Comparison of ENCODE assay signal across 27 cellular contexts in genomic region chr5:10416868-10417267, GRCh38. TPM values are rescaled to one million over a fixed set of nuclear protein-coding genes. Genes with fewer than 3 reads are reported as not detected.
"Had no signal": no experiment of that assay in that cellular context is flagged by ENCODE, and none has a peak within 500 bp of the region (broad histone marks: within the 10 kb centered on the region; RNA-seq: fewer than 3 reads in every experiment).

No MANE protein-coding gene starts in this region.

- H3K27ac Mint-ChIP-seq: activated CD4-positive, alpha-beta memory T cell treated with anti-CD3 and anti-CD28 coated beads for 36 hours; activated CD4-positive, alpha-beta T cell treated with anti-CD3 and anti-CD28 coated beads for 36 hours; activated CD4-positive, alpha-beta T cell treated with anti-CD3 and anti-CD28 coated beads, Interleukin-2, amount 10 ng/mL, durations not matched to agents 24 days and 14 days; activated CD8-positive, alpha-beta memory T cell treated with anti-CD3 and anti-CD28 coated beads, Interleukin-2, amount 10 ng/mL, durations not matched to agents 7 days and 5 days; activated CD8-positive, alpha-beta T cell treated with anti-CD3 and anti-CD28 coated beads, Interleukin-2, amount 10 ng/mL, durations not matched to agents 7 days and 5 days; activated naive CD8-positive, alpha-beta T cell; activated T-helper 17 cell treated with anti-CD3 and anti-CD28 coated beads, Interleukin-2, amount 50 U/mL, for 72 hours had no signal

- ATAC-seq: activated CD4-positive, alpha-beta T cell treated with anti-CD3 and anti-CD28 coated beads for 36 hours; activated CD8-positive, alpha-beta memory T cell treated with anti-CD3 and anti-CD28 coated beads, Interleukin-2, amount 10 ng/mL, durations not matched to agents 7 days and 5 days; activated CD8-positive, alpha-beta T cell treated with anti-CD3 and anti-CD28 coated beads, Interleukin-2, amount 10 ng/mL, durations not matched to agents 7 days and 5 days; activated T-helper 17 cell treated with anti-CD3 and anti-CD28 coated beads, Interleukin-2, amount 50 U/mL, for 72 hours; esophagus mucosa; SK-N-SH treated with all-trans-retinoic acid at 6 μM for 48 hours had no signal

- FAIRE-seq: bronchial epithelial cell, colon had no signal

- H3K27me3 Mint-ChIP-seq: activated CD4-positive, alpha-beta memory T cell treated with anti-CD3 and anti-CD28 coated beads for 36 hours; activated CD4-positive, alpha-beta T cell treated with anti-CD3 and anti-CD28 coated beads for 36 hours; activated CD4-positive, alpha-beta T cell treated with anti-CD3 and anti-CD28 coated beads, Interleukin-2, amount 10 ng/mL, durations not matched to agents 24 days and 14 days; activated CD8-positive, alpha-beta memory T cell treated with anti-CD3 and anti-CD28 coated beads, Interleukin-2, amount 10 ng/mL, durations not matched to agents 7 days and 5 days; activated naive CD8-positive, alpha-beta T cell; activated T-helper 17 cell treated with anti-CD3 and anti-CD28 coated beads, Interleukin-2, amount 50 U/mL, for 72 hours had no signal

- H3K27me3 ChIP-seq: ascending aorta, brain microvascular endothelial cell had no signal

- H3K27ac ChIP-seq: ascending aorta, brain microvascular endothelial cell had no signal

- H3K9me3 Mint-ChIP-seq: activated CD4-positive, alpha-beta memory T cell treated with anti-CD3 and anti-CD28 coated beads for 36 hours; activated CD4-positive, alpha-beta T cell treated with anti-CD3 and anti-CD28 coated beads, Interleukin-2, amount 10 ng/mL, durations not matched to agents 24 days and 14 days; activated T-helper 17 cell treated with anti-CD3 and anti-CD28 coated beads, Interleukin-2, amount 50 U/mL, for 72 hours had no signal

- H3K9me3 ChIP-seq: ascending aorta had no signal

- H3K4me1 ChIP-seq: ascending aorta had no signal

- H3K4me3 Mint-ChIP-seq: activated CD4-positive, alpha-beta memory T cell treated with anti-CD3 and anti-CD28 coated beads for 36 hours; activated CD4-positive, alpha-beta T cell treated with anti-CD3 and anti-CD28 coated beads for 36 hours; activated CD4-positive, alpha-beta T cell treated with anti-CD3 and anti-CD28 coated beads, Interleukin-2, amount 10 ng/mL, durations not matched to agents 24 days and 14 days; activated CD8-positive, alpha-beta memory T cell treated with anti-CD3 and anti-CD28 coated beads, Interleukin-2, amount 10 ng/mL, durations not matched to agents 7 days and 5 days; activated CD8-positive, alpha-beta T cell treated with anti-CD3 and anti-CD28 coated beads, Interleukin-2, amount 10 ng/mL, durations not matched to agents 7 days and 5 days; activated naive CD8-positive, alpha-beta T cell; activated T-helper 17 cell treated with anti-CD3 and anti-CD28 coated beads, Interleukin-2, amount 50 U/mL, for 72 hours had no signal

- H3K4me3 ChIP-seq: ascending aorta had no signal

- DNase-seq: activated CD4-positive, alpha-beta memory T cell treated with anti-CD3 and anti-CD28 coated beads for 36 hours; activated CD4-positive, alpha-beta T cell treated with anti-CD3 and anti-CD28 coated beads for 36 hours; activated CD4-positive, alpha-beta T cell treated with anti-CD3 and anti-CD28 coated beads, Interleukin-2, amount 10 ng/mL, durations not matched to agents 24 days and 14 days; activated CD4-positive, CD25-positive, alpha-beta regulatory T cell; activated CD4-positive, CD25-positive, alpha-beta regulatory T cell treated with anti-CD3 and anti-CD28 coated beads, Interleukin-2, amount 50 U/mL, for 72 hours; activated CD8-positive, alpha-beta memory T cell treated with anti-CD3 and anti-CD28 coated beads, Interleukin-2, amount 10 ng/mL, durations not matched to agents 7 days and 5 days; activated CD8-positive, alpha-beta memory T cell treated with anti-CD3 and anti-CD28 coated beads, Interleukin-2, amount 50 U/mL, for 4 hours; activated CD8-positive, alpha-beta T cell treated with anti-CD3 and anti-CD28 coated beads, Interleukin-2, amount 10 ng/mL, durations not matched to agents 7 days and 5 days; activated effector memory CD4-positive, alpha-beta T cell treated with Interleukin-2 at 50 U/mL for 16 hours; activated gamma-delta T cell treated with Interleukin-2 at 50 U/mL for 16 hours; activated naive CD4-positive, alpha-beta T cell treated with anti-CD3 and anti-CD28 coated beads, Interleukin-2, amount 50 U/mL, for 16 hours; activated naive CD4-positive, alpha-beta T cell treated with Interleukin-2 at 50 U/mL for 16 hours; activated T-cell treated with anti-CD3 and anti-CD28 coated beads, Interleukin-2, amount 50 U/mL, for 1 hour; brain microvascular endothelial cell; cortex of kidney; effector CD8-positive, alpha-beta T cell; foreskin fibroblast; T-helper 1 cell; T-helper 2 cell had no signal

RNA-seq across cellular contexts. Expression of gene ROPN1L, which starts 24.8 kb away (rescaled TPM):
- total RNA-seq: activated CD4-positive, alpha-beta memory T cell treated with anti-CD3 and anti-CD28 coated beads for 36 hours; activated CD4-positive, alpha-beta T cell treated with anti-CD3 and anti-CD28 coated beads, Interleukin-2, amount 10 ng/mL, durations not matched to agents 24 days and 14 days; ascending aorta; bronchial epithelial cell; epithelial cell of proximal tubule; esophagus mucosa had no signal
